ENCODE assay signal across 10 cellular contexts in genomic region chr3:187186801-187187421, GRCh38. TPM values are rescaled to one million over a fixed set of nuclear protein-coding genes. Genes with fewer than 3 reads are reported as not detected.
A peak's percentile ranks its signal among the peaks of the same experiment; 100 is the strongest.
DNase-seq lines count a peak whose midpoint lies in the region; ATAC-seq and TF ChIP-seq lines count a peak whose summit lies in the region.
"Had no signal": no experiment of that assay in that cellular context is flagged by ENCODE, and none has a peak within 500 bp of the region (broad histone marks: within the 10 kb centered on the region; RNA-seq: fewer than 3 reads in every experiment).

No MANE protein-coding gene starts in this region.

- H2BK5ac ChIP-seq in IMR-90 (ENCODE audit: low read depth, low read length, poor library complexity, severe bottlenecking), result peak overlapping the region; percentile 94

- peak overlapping the region; percentile 80 for H3K4me2 ChIP-seq in IMR-90 (ENCODE audit: low read depth, low read length)

- DNase-seq in COLO668 (lab: John Stamatoyannopoulos, UW; ENCODE audit: unreplicated experiment) (peak; percentile 5), IMR-90 (peak; percentile 94), epithelial cell of esophagus (ENCODE audit: low read depth) (peak; percentile 74), T-helper 17 cell (no peak)
- DNase-seq in stimulated activated CD4-positive, alpha-beta T cell treated with anti-CD3 and anti-CD28 coated beads, Interleukin-12 subunit alpha, Interleukin-12 subunit beta, amount 100 ng/mL, for 4 hours, result no peak
- DNase-seq: stimulated activated CD4-positive, alpha-beta T cell treated with anti-CD3 and anti-CD28 coated beads, Interleukin-4, amount 100 ng/mL, for 24 hours; T-helper 2 cell had no signal

- no TSS peak for BruUV-seq in IMR-90 (replicated peaks; lab: Mats Ljungman, UMichigan)

- ATAC-seq in IMR-90 (ENCODE audit: low read depth) (peak; percentile 91), T-helper 17 cell (no peak), HG03521 (IDR thresholded peaks at IDR 0.05; ENCODE audit: unreplicated experiment) (no peak), HG02973 (IDR thresholded peaks at IDR 0.05; ENCODE audit: unreplicated experiment) (no peak)

- peak overlapping the region; percentile 89 for H3K4ac ChIP-seq in IMR-90 (ENCODE audit: low read depth, low read length)

- H4K5ac ChIP-seq in IMR-90 (ENCODE audit: low read depth, low read length), result peak overlapping the region; percentile 55

- no peak overlapping the region for H3K56ac ChIP-seq in IMR-90 (ENCODE audit: extremely low read depth, insufficient read depth, low read length)

- no peaks in the 10 kb centered on the region for H4K20me1 ChIP-seq in IMR-90 (ENCODE audit: insufficient read depth, low read length)

- peak overlapping the region; percentile 84 for H3K18ac ChIP-seq in IMR-90 (ENCODE audit: low read depth, low read length)

- TF ChIP-seq CTCF in IMR-90 (conservative IDR thresholded peaks at IDR 0.05; ENCODE audit: low read depth, low read length) (no peak), epithelial cell of esophagus (IDR thresholded peaks at IDR 0.05; ENCODE audit: insufficient read depth, low read depth, low read length, missing control alignments) (no peak)

- H3K4me3 Mint-ChIP-seq in T-helper 17 cell, result no peak overlapping the region

- H3K27ac Mint-ChIP-seq in T-helper 17 cell, result no peak overlapping the region

- peak overlapping the region; percentile 23 to 59; a peak in 2 of 4 replicates for H4K8ac ChIP-seq in IMR-90 (ENCODE audit: low read depth in 2 of 2, low read length in 2 of 2)

- H3K4me3 ChIP-seq in IMR-90 (ENCODE audit: insufficient read depth, low read depth, low read length) (no peak overlapping the region), epithelial cell of esophagus (ENCODE audit: low read length) (no peak overlapping the region), mucosa of rectum (ENCODE audit: low read length in 2 of 2) (no peak overlapping the region)

- dilution Hi-C loops in IMR-90 (cut with HindIII; ENCODE audit: low sequenced_read_pairs, unreplicated experiment), result no loop called here

- peaks cover 46% of the 10 kb centered on the region for H3K27me3 Mint-ChIP-seq in T-helper 17 cell

- H3K9ac ChIP-seq in IMR-90 (ENCODE audit: low read depth, low read length), result no peak overlapping the region
- no peak overlapping the region for H3K9ac ChIP-seq in mucosa of rectum (ENCODE audit: low read depth in 1 of 2, low read length in 2 of 2)

- H2BK120ac ChIP-seq in IMR-90 (ENCODE audit: low read depth, low read length), result peak overlapping the region; percentile 92

- peak overlapping the region; percentile 35; the same call in 1 of the 2 replicates for H3K14ac ChIP-seq in IMR-90 (replicated peaks; ENCODE audit: low read depth, low read length)

- no peaks in the 10 kb centered on the region for H3K9me3 ChIP-seq in IMR-90 (ENCODE audit: control insufficient read depth, insufficient read depth, low read length)
- no peaks in the 10 kb centered on the region for H3K9me3 ChIP-seq in mucosa of rectum (ENCODE audit: control insufficient read depth in 2 of 2, low read length in 2 of 2)
- H3K9me3 ChIP-seq in T-helper 17 cell (ENCODE audit: control insufficient read depth, low read length, poor library complexity, severe bottlenecking), result no peaks in the 10 kb centered on the region

- peak overlapping the region; percentile 44; the same call in 1 of the 2 replicates for H3K23ac ChIP-seq in IMR-90 (ENCODE audit: low read depth, low read length)

- intact Hi-C loops in IMR-90 (cut with micrococcal nuclease), result no loop called here

- H3K36me3 Mint-ChIP-seq in T-helper 17 cell (ENCODE audit: low read depth), result peaks cover 5% of the 10 kb centered on the region

- POLR2A ChIA-PET in IMR-90 (lab: Charles Lee; ENCODE audit: unreplicated experiment), result interaction anchor here (0.5 kb wide), 1 partner anchor 640 kb away, joined by 3 read pairs; no protein-coding TSS in a partner anchor

- H3K4me1 Mint-ChIP-seq in T-helper 17 cell, result peaks cover 7% of the 10 kb centered on the region

- TF ChIP-seq RAD21 in IMR-90 (IDR thresholded peaks at IDR 0.05; ENCODE audit: low read length), result no peak

- peak overlapping the region; percentile 82 for H3K27ac ChIP-seq in IMR-90 (ENCODE audit: insufficient read depth, low read length)
- peak overlapping the region; percentile 26 to 42 for H3K27ac ChIP-seq in mucosa of rectum (ENCODE audit: low read depth in 2 of 2, low read length in 2 of 2)

- peaks cover 18% of the 10 kb centered on the region for H3K4me1 ChIP-seq in IMR-90 (ENCODE audit: control insufficient read depth, insufficient read depth, low read length)
- H3K4me1 ChIP-seq in mucosa of rectum (ENCODE audit: control insufficient read depth in 2 of 2, insufficient read depth in 2 of 2, low read length in 2 of 2), result no peaks in the 10 kb centered on the region

- no peak for TF ChIP-seq POLR2A in IMR-90 (IDR thresholded peaks at IDR 0.05; ENCODE audit: low read depth, low read length)

- CTCF ChIA-PET in IMR-90 (lab: Yijun Ruan, JAX), result interaction anchor here (1.2 kb wide), 1 partner anchor 48 kb away, joined by 4 read pairs; the partner anchor contains the start of gene RPL39L

- peak overlapping the region; percentile 60; the same call in 1 of the 2 replicates for H2AK5ac ChIP-seq in IMR-90 (ENCODE audit: low read depth, low read length)

- H2BK20ac ChIP-seq in IMR-90 (ENCODE audit: low read depth, low read length), result peak overlapping the region; percentile 96

- WGBS in IMR-90 (ENCODE audit: extremely low coverage in 2 of 2, insufficient read length in 1 of 2), 2 experiments, result 0% methylated on average over 1 of the region's 5 CpGs; no CpG with 5 or more reads in 1 of the 2 experiments

- no peaks in the 10 kb centered on the region for H3K27me3 ChIP-seq in IMR-90 (ENCODE audit: control insufficient read depth, insufficient read depth, low read length)
- peaks cover 0 to 4% of the 10 kb centered on the region in 2 donors for H3K27me3 ChIP-seq in mucosa of rectum (ENCODE audit: control insufficient read depth in 2 of 2, insufficient read depth in 2 of 2, low read length in 2 of 2)

- peak overlapping the region; percentile 90 for H4K91ac ChIP-seq in IMR-90 (ENCODE audit: insufficient read depth, low read depth, low read length)

- peaks cover 2% of the 10 kb centered on the region for H3K9me1 ChIP-seq in IMR-90 (ENCODE audit: insufficient read depth, low read length)

- H2BK15ac ChIP-seq in IMR-90 (ENCODE audit: low read depth, low read length), result peak overlapping the region; percentile 68; the same call in 2 of the 3 replicates

- no peaks in the 10 kb centered on the region for H3K79me1 ChIP-seq in IMR-90 (ENCODE audit: low read depth in 1 of 2, low read length in 2 of 2)

- in situ Hi-C loops in IMR-90 (cut with MboI; ENCODE audit: low sequenced_read_pairs), result no loop called here

- H2AFZ ChIP-seq in IMR-90 (replicated peaks; ENCODE audit: low read length, poor library complexity), result peak overlapping the region; percentile 19

- H2AK9ac ChIP-seq in IMR-90 (replicated peaks; ENCODE audit: low read depth, low read length, poor library complexity), result no peak overlapping the region

- H3K36me3 ChIP-seq in IMR-90 (ENCODE audit: control insufficient read depth, insufficient read depth, low read length) (no peaks in the 10 kb centered on the region), mucosa of rectum (ENCODE audit: control insufficient read depth in 2 of 2, insufficient read depth in 2 of 2, low read length in 2 of 2) (no peaks in the 10 kb centered on the region)

TF ChIP-seq in IMR-90, 13 proteins besides CTCF, POLR2A, EP300 and RAD21 (continues in another document):
- TF ChIP-seq RFX5 (IDR thresholded peaks at IDR 0.05; ENCODE audit: low read depth, low read length) (no peak), MXI1 (IDR thresholded peaks at IDR 0.05; ENCODE audit: borderline replicate concordance, low read depth, low read length) (no peak), BHLHE40 (IDR thresholded peaks at IDR 0.05; ENCODE audit: low read depth, low read length) (0 out of 2 replicates have a peak, but pooled peaks have one; percentile 16), SMC3 (IDR thresholded peaks at IDR 0.05; ENCODE audit: low read depth, low read length) (no peak), FOS (IDR thresholded peaks at IDR 0.05; ENCODE audit: low read depth, low read length) (peak; percentile 92), USF2 (IDR thresholded peaks at IDR 0.05; ENCODE audit: low read depth, low read length) (no peak), MAZ (IDR thresholded peaks at IDR 0.05; ENCODE audit: borderline replicate concordance, low read depth, low read length) (no peak; the same call in 1 of the 2 replicates), NFE2L2 (IDR thresholded peaks at IDR 0.05; ENCODE audit: low read depth, low read length) (peak; percentile 80), MAFK (IDR thresholded peaks at IDR 0.05; ENCODE audit: low read depth, low read length) (no peak), CHD1 (IDR thresholded peaks at IDR 0.05; ENCODE audit: low read depth, low read length) (no peak), CEBPB (IDR thresholded peaks at IDR 0.05; ENCODE audit: low read depth, low read length) (peak; percentile 41; the same call in 1 of the 2 replicates)
- TF ChIP-seq, protein P1, sequence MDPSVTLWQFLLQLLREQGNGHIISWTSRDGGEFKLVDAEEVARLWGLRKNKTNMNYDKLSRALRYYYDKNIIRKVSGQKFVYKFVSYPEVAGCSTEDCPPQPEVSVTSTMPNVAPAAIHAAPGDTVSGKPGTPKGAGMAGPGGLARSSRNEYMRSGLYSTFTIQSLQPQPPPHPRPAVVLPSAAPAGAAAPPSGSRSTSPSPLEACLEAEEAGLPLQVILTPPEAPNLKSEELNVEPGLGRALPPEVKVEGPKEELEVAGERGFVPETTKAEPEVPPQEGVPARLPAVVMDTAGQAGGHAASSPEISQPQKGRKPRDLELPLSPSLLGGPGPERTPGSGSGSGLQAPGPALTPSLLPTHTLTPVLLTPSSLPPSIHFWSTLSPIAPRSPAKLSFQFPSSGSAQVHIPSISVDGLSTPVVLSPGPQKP (IDR thresholded peaks at IDR 0.05; ENCODE audit: borderline replicate concordance, low read depth, low read length), result no peak

RNA-seq across cellular contexts. Expression of gene RTP1, which starts 10.4 kb away (rescaled TPM):
- total RNA-seq in IMR-90 (2012; rRNA removed), result not detected in 2 replicates
- not detected in 2 replicates for polyA plus RNA-seq in IMR-90 (2012; rRNA removed)
- not detected in 2 replicates for polyA plus RNA-seq in IMR-90 (2012; cell fraction: cytosol; rRNA removed)
- polyA plus RNA-seq in IMR-90 (2012; cell fraction: nucleus; rRNA removed; ENCODE audit: low replicate concordance), result not detected in 2 replicates
- total RNA-seq in T-helper 17 cell, result not detected

RNA-seq across cellular contexts. Expression of gene RPL39L, which starts 47.6 kb away (rescaled TPM):
- total RNA-seq in IMR-90 (2012; rRNA removed), result 32.5 and 34.6 TPM in 2 replicates
- 18.1 and 22.1 TPM in 2 replicates for polyA plus RNA-seq in IMR-90 (2012; rRNA removed)
- 8.4 and 18.9 TPM in 2 replicates for polyA plus RNA-seq in IMR-90 (2012; cell fraction: cytosol; rRNA removed)
- polyA plus RNA-seq in IMR-90 (2012; cell fraction: nucleus; rRNA removed; ENCODE audit: low replicate concordance), result 4.1 and 7.0 TPM in 2 replicates
- total RNA-seq in T-helper 17 cell, result 1 to 10 TPM; 2.2 to 5.8 TPM

Comparison
In these comparisons a context has a peak if more than half of its experiments do, and no peak if none do; other contexts are left out.
1. DNase-seq: peak in COLO668 (single experiment), IMR-90 (single experiment) and epithelial cell of esophagus (single experiment); none in T-helper 17 cell (0 of 3) and stimulated activated CD4-positive, alpha-beta T cell treated with anti-CD3 and anti-CD28 coated beads, Interleukin-12 subunit alpha, Interleukin-12 subunit beta, amount 100 ng/mL, for 4 hours (single experiment).